In the genomic region with DNA sequence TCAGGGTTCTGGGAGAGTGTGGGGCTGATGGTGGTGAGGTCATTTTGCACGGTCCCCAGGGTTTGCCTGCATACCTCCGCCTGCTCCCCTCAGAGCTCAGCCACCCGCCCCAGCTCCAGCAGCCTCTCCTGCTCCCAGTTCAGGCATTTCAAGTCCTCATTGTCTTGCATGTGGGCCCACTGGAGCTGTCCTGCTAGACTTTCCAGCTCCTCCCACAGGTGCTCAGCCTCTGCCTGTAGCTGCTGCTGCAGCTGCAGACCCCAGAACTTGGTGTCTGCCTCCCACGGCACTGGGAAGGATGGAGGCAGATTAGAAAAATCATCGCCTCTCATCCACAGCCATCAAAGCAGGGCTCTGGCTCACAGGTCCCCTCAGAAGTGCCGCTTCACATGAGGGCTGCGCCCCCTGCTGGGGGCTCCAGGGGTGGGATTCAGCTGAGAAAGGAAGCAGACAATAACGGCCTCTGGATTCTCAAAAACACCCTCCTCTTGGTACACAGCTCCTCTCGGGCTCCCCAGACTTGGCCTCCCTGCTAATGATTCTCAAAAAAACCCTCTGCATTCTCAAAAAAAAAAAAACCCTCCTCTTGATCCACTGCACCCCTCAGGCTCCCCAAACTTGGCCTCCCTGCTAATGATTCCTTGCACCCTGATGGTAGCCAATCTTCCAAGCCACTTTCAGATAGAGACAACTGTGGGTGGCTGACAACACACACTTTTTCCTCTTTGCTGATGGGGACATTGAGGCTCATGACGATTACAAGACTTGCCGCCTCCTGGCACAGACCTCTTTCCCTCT, we compare ENCODE assay signal across 1 cellular context.
TF ChIP-seq lines count a peak whose summit lies in the region.

No MANE protein-coding gene starts in this region.

TF ChIP-seq in HepG2, 621 proteins besides CTCF, POLR2A, EP300 and RAD21 (continued from another document):
- TF ChIP-seq, protein P1, sequence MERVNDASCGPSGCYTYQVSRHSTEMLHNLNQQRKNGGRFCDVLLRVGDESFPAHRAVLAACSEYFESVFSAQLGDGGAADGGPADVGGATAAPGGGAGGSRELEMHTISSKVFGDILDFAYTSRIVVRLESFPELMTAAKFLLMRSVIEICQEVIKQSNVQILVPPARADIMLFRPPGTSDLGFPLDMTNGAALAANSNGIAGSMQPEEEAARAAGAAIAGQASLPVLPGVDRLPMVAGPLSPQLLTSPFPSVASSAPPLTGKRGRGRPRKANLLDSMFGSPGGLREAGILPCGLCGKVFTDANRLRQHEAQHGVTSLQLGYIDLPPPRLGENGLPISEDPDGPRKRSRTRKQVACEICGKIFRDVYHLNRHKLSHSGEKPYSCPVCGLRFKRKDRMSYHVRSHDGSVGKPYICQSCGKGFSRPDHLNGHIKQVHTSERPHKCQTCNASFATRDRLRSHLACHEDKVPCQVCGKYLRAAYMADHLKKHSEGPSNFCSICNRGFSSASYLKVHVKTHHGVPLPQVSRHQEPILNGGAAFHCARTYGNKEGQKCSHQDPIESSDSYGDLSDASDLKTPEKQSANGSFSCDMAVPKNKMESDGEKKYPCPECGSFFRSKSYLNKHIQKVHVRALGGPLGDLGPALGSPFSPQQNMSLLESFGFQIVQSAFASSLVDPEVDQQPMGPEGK (CRISPR knock-in tag; IDR thresholded peaks at IDR 0.05), result no peak
- TF ChIP-seq, protein P2, sequence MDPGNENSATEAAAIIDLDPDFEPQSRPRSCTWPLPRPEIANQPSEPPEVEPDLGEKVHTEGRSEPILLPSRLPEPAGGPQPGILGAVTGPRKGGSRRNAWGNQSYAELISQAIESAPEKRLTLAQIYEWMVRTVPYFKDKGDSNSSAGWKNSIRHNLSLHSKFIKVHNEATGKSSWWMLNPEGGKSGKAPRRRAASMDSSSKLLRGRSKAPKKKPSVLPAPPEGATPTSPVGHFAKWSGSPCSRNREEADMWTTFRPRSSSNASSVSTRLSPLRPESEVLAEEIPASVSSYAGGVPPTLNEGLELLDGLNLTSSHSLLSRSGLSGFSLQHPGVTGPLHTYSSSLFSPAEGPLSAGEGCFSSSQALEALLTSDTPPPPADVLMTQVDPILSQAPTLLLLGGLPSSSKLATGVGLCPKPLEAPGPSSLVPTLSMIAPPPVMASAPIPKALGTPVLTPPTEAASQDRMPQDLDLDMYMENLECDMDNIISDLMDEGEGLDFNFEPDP (CRISPR knock-in tag; conservative IDR thresholded peaks at IDR 0.05), result no peak
